ENCODE assay signal across 23 cellular contexts in genomic region chr5:91049800-91050199, GRCh38.
A peak's percentile ranks its signal among the peaks of the same experiment; 100 is the strongest.
DNase-seq lines count a peak whose midpoint lies in the region; FAIRE-seq and TF ChIP-seq lines count a peak whose summit lies in the region.
"Had no signal": no experiment of that assay in that cellular context is flagged by ENCODE, and none has a peak within 500 bp of the region (broad histone marks: within the 10 kb centered on the region; RNA-seq: fewer than 3 reads in every experiment).

No MANE protein-coding gene starts in this region.

- no TSS peak for BruUV-seq in endothelial cell of umbilical vein (replicated peaks; lab: Mats Ljungman, UMichigan)

- no peaks in the 10 kb centered on the region for H3K9me3 ChIP-seq in endothelial cell of umbilical vein (replicated peaks; ENCODE audit: control insufficient read depth, insufficient read depth, low read length)
- H3K9me3 ChIP-seq in prostate gland = no peaks in the 10 kb centered on the region
- H3K9me3 ChIP-seq: mucosa of descending colon, tibial artery had no signal

- H3K27me3 ChIP-seq in endothelial cell of umbilical vein (ENCODE audit: control insufficient read depth in 2 of 2, insufficient read depth in 2 of 2, low read length in 2 of 2) (no peaks in the 10 kb centered on the region), prostate gland (replicated peaks; ENCODE audit: insufficient read depth) (no peaks in the 10 kb centered on the region)
- H3K27me3 ChIP-seq: hepatocyte, tibial artery had no signal

- no peak for TF ChIP-seq CTCF in endothelial cell of umbilical vein (IDR thresholded peaks at IDR 0.05; ENCODE audit: extremely low read depth in 1 of 2, insufficient read depth in 1 of 2, low read depth in 1 of 2, low read length in 2 of 2)
- no peak for TF ChIP-seq CTCF in prostate gland (IDR thresholded peaks at IDR 0.05)

- intact Hi-C loops in endothelial cell of umbilical vein (cut with micrococcal nuclease) = no loop called here
- intact Hi-C loops in prostate gland (cut with DNase I) = loop anchor here (5.0 kb wide), 1 partner anchor 333 kb away; the partner anchor contains the start of gene ARRDC3

- no peaks in the 10 kb centered on the region for H3K9me1 ChIP-seq in endothelial cell of umbilical vein (replicated peaks; ENCODE audit: control insufficient read depth, extremely low read depth, insufficient read depth, low read length)

- H3K4me1 ChIP-seq in endothelial cell of umbilical vein (ENCODE audit: control insufficient read depth, extremely low read depth, insufficient read depth, low read length) (peaks cover 10% of the 10 kb centered on the region), prostate gland (replicated peaks) (no peaks in the 10 kb centered on the region)
- H3K4me1 ChIP-seq: tibial artery had no signal

- CTCF ChIA-PET in endothelial cell of umbilical vein (lab: Charles Lee) = interaction anchor here (1.1 kb wide), 1 partner anchor 12 kb away, joined by 3 read pairs; no protein-coding TSS in a partner anchor

- dilution Hi-C loops in endothelial cell of umbilical vein (cut with MboI; ENCODE audit: extremely low pct_ligation_motif_present, low sequenced_read_pairs) = no loop called here

- no peak overlapping the region for H3K9ac ChIP-seq in endothelial cell of umbilical vein (replicated peaks; ENCODE audit: extremely low read depth, insufficient read depth, low read length)
- H3K9ac ChIP-seq: KMS-11 had no signal

- no peaks in the 10 kb centered on the region for H3K79me2 ChIP-seq in endothelial cell of umbilical vein (ENCODE audit: control insufficient read depth, insufficient read depth, low read length)
- H3K79me2 ChIP-seq: hepatocyte had no signal

- POLR2A ChIA-PET in endothelial cell of umbilical vein (lab: Charles Lee) = no interaction called here

- H4K20me1 ChIP-seq in endothelial cell of umbilical vein (replicated peaks; ENCODE audit: control insufficient read depth, extremely low read depth, insufficient read depth, low read length) = no peaks in the 10 kb centered on the region

- WGBS in prostate gland = 62% methylated on average over 2 of the region's 2 CpGs

- H3K4me3 ChIP-seq in endothelial cell of umbilical vein (replicated peaks in 1 of 3; ENCODE audit: insufficient read depth in 1 of 3, low read depth in 1 of 3, low read length in 3 of 3) = no peak overlapping the region
- H3K4me3 ChIP-seq in prostate gland = no peak overlapping the region
- H3K4me3 ChIP-seq: hepatocyte, mucosa of descending colon, tibial artery had no signal

- no peak overlapping the region for H2AFZ ChIP-seq in endothelial cell of umbilical vein (ENCODE audit: low read depth, low read length)
- H2AFZ ChIP-seq: hepatocyte had no signal

- DNase-seq in GM03348 (ENCODE audit: low spot score) = peak; percentile 57
- DNase-seq in RCC 7860 (ENCODE audit: low spot score) = peak; percentile 22
- peak; percentile 53 for DNase-seq in endothelial cell of umbilical vein (ENCODE audit: low read depth, low spot score)
- DNase-seq in prostate gland (ENCODE audit: low spot score) = peak; percentile 20
- no peak for DNase-seq in hypothalamus (lab: John Stamatoyannopoulos, UW)
- DNase-seq in activated gamma-delta T cell treated with Interleukin-2 at 50 U/mL for 16 hours = no peak
- no peak for DNase-seq in D341Med (ENCODE audit: low spot score)
- DNase-seq in T-helper 1 cell = no peak
- DNase-seq: activated CD4-positive, alpha-beta T cell treated with anti-CD3 and anti-CD28 coated beads, Interleukin-2, amount 50 U/mL, for 48 hours; activated naive CD8-positive, alpha-beta T cell treated with anti-CD3 and anti-CD28 coated beads for 36 hours; activated T-cell treated with anti-CD3 and anti-CD28 coated beads, Interleukin-2, amount 50 U/mL, for 48 hours; CD4-positive, alpha-beta T cell; erythroblast; left cardiac atrium; mucosa of descending colon; NCI-H146; NCI-H510A; occipital lobe; stimulated activated CD4-positive, alpha-beta T cell treated with anti-CD3 and anti-CD28 coated beads, Interleukin-4, amount 100 ng/mL, for 4 hours had no signal

- FAIRE-seq in RCC 7860 (lab: Jason Lieb, UNC) (peak; percentile 71), endothelial cell of umbilical vein (lab: Jason Lieb, UNC) (no peak)
- FAIRE-seq: GM12892 had no signal

- H3K36me3 ChIP-seq in endothelial cell of umbilical vein (ENCODE audit: control insufficient read depth in 2 of 2, extremely low read depth in 1 of 2, insufficient read depth in 2 of 2, low read length in 2 of 2) (no peaks in the 10 kb centered on the region), prostate gland (no peaks in the 10 kb centered on the region)
- H3K36me3 ChIP-seq: tibial artery had no signal

- no peak overlapping the region for H3K27ac ChIP-seq in endothelial cell of umbilical vein (ENCODE audit: insufficient read depth, low read depth, low read length)
- H3K27ac ChIP-seq in prostate gland = no peak overlapping the region
- H3K27ac ChIP-seq: hepatocyte, KMS-11, tibial artery had no signal

- H3K4me2 ChIP-seq in endothelial cell of umbilical vein (ENCODE audit: insufficient read depth, low read length) = no peak overlapping the region
- H3K4me2 ChIP-seq: hepatocyte, KMS-11 had no signal

- TF ChIP-seq POLR2A in endothelial cell of umbilical vein (IDR thresholded peaks at IDR 0.05; ENCODE audit: low read depth, low read length) = no peak
- no peak for TF ChIP-seq POLR2A in prostate gland (IDR thresholded peaks at IDR 0.05)

TF ChIP-seq in endothelial cell of umbilical vein, 7 proteins besides CTCF, POLR2A, EP300 and RAD21:
- TF ChIP-seq FOS (IDR thresholded peaks at IDR 0.05; ENCODE audit: borderline replicate concordance, insufficient read depth, low read length) (peak; percentile 50), POLR2AphosphoS5 (IDR thresholded peaks at IDR 0.05; ENCODE audit: insufficient read depth, low read depth, low read length) (no peak), MAX (IDR thresholded peaks at IDR 0.05; ENCODE audit: insufficient read depth, insufficient read length) (no peak)

Comparison
In these comparisons a context has a peak if more than half of its experiments do, and no peak if none do; other contexts are left out.
1. DNase-seq: peak in GM03348 (single experiment), RCC 7860 (single experiment), endothelial cell of umbilical vein (single experiment) and prostate gland (single experiment); none in hypothalamus (0 of 51), activated gamma-delta T cell treated with Interleukin-2 at 50 U/mL for 16 hours (single experiment), D341Med (single experiment) and T-helper 1 cell (0 of 5).